Comparison of ENCODE assay signal across 28 cellular contexts in the genomic region with DNA sequence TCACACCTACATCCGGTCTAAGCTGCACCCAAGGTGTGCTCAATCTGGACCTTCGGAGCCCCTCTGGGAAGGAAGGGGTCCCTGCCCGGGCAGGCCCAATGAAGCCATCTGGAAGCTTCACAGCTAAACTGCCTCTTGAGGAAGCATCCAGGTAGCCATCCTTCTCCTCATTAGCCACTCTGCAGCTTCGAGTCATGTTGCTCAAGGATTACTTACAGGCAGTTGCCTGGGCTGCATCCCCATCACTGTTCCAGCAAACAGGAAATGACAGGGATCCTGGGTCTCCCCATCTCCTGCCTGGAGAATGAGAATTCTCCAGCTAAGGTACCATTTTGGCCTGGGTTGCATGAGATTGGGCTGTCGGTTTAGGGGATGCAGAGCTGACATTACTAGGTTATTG.
"Had no signal": no experiment of that assay in that cellular context is flagged by ENCODE, and none has a peak within 500 bp of the region (broad histone marks: within the 10 kb centered on the region; RNA-seq: fewer than 3 reads in every experiment).

No MANE protein-coding gene starts in this region.

- H3K9me3 Mint-ChIP-seq: activated naive CD4-positive, alpha-beta T cell treated with anti-CD3 and anti-CD28 coated beads, Interleukin-2, amount 50 U/mL, for 72 hours; activated naive CD8-positive, alpha-beta T cell treated with anti-CD3 and anti-CD28 coated beads, Interleukin-2, amount 50 U/mL, for 24 hours; activated T-cell treated with anti-CD3 and anti-CD28 coated beads, Interleukin-2, amount 50 U/mL, for 4 hours; activated T-helper 2 cell treated with anti-CD3 and anti-CD28 coated beads, Interferon-gamma antibody, Interleukin-2, Interleukin-4, amounts not matched to agents 10 μg/mL and 5 μg/mL and 100 μg/mL, durations not matched to agents 14 hours and 24 hours and 36 hours; WTC11 had no signal

- H3K36me3 ChIP-seq: ascending aorta had no signal

- H3K27me3 ChIP-seq: ascending aorta, body of pancreas had no signal

- ATAC-seq: activated CD8-positive, alpha-beta memory T cell treated with anti-CD3 and anti-CD28 coated beads, Interleukin-2, amount 10 ng/mL, durations not matched to agents 7 days and 5 days; activated CD8-positive, alpha-beta T cell treated with anti-CD3 and anti-CD28 coated beads, Interleukin-2, amount 10 ng/mL, durations not matched to agents 7 days and 5 days; activated naive CD4-positive, alpha-beta T cell treated with anti-CD3 and anti-CD28 coated beads, Interleukin-2, amount 50 U/mL, for 72 hours; activated naive CD8-positive, alpha-beta T cell treated with anti-CD3 and anti-CD28 coated beads, Interleukin-2, amount 50 U/mL, for 24 hours; activated T-cell treated with anti-CD3 and anti-CD28 coated beads, Interleukin-2, amount 50 U/mL, for 4 hours; body of pancreas; T-helper 17 cell; WTC11 had no signal

- H3K4me1 Mint-ChIP-seq: activated CD8-positive, alpha-beta memory T cell treated with anti-CD3 and anti-CD28 coated beads, Interleukin-2, amount 10 ng/mL, durations not matched to agents 7 days and 5 days; activated naive CD8-positive, alpha-beta T cell treated with anti-CD3 and anti-CD28 coated beads, Interleukin-2, amount 50 U/mL, for 24 hours; T-helper 17 cell had no signal

- H3K36me3 Mint-ChIP-seq: activated CD8-positive, alpha-beta memory T cell treated with anti-CD3 and anti-CD28 coated beads, Interleukin-2, amount 10 ng/mL, durations not matched to agents 7 days and 5 days; activated naive CD4-positive, alpha-beta T cell treated with anti-CD3 and anti-CD28 coated beads, Interleukin-2, amount 50 U/mL, for 72 hours; WTC11 had no signal

- DNase-seq: activated CD4-positive, alpha-beta T cell treated with anti-CD3 and anti-CD28 coated beads for 48 hours; activated CD4-positive, alpha-beta T cell treated with anti-CD3 and anti-CD28 coated beads, Interleukin-2, amount 50 U/mL, for 4 hours; activated CD4-positive, CD25-positive, alpha-beta regulatory T cell treated with anti-CD3 and anti-CD28 coated beads, Interleukin-2, amount 50 U/mL, for 72 hours; activated CD8-positive, alpha-beta memory T cell treated with anti-CD3 and anti-CD28 coated beads, Interleukin-2, amount 10 ng/mL, durations not matched to agents 7 days and 5 days; activated CD8-positive, alpha-beta T cell treated with anti-CD3 and anti-CD28 coated beads, Interleukin-2, amount 10 ng/mL, durations not matched to agents 7 days and 5 days; activated naive CD4-positive, alpha-beta T cell treated with Interleukin-2 at 50 U/mL for 16 hours; activated naive CD8-positive, alpha-beta T cell treated with anti-CD3 and anti-CD28 coated beads, Interleukin-2, amount 50 U/mL, for 24 hours; activated T-cell treated with anti-CD3 and anti-CD28 coated beads, Interleukin-2, amount 50 U/mL, for 4 hours; amniotic stem cell; body of pancreas; IMR-90; Kasumi-1; KBM-7; NCI-H1105 treated with DMSO at 0.1 percent for 48 hours; NCI-H1436 treated with DMSO at 0.1 percent for 48 hours; NCI-H187; NCI-H2081; NCI-H2171 treated with DMSO at 0.1 percent for 48 hours; NCI-H226; NCI-H526 treated with DMSO at 0.1 percent for 48 hours; NCI-H82; SIG-M5; T-helper 17 cell; T-helper 9 cell had no signal

- H3K9me3 ChIP-seq: ascending aorta, body of pancreas had no signal

- H3K27ac ChIP-seq: ascending aorta, body of pancreas had no signal

- H3K4me3 Mint-ChIP-seq: activated CD8-positive, alpha-beta memory T cell treated with anti-CD3 and anti-CD28 coated beads, Interleukin-2, amount 10 ng/mL, durations not matched to agents 7 days and 5 days; activated CD8-positive, alpha-beta T cell treated with anti-CD3 and anti-CD28 coated beads, Interleukin-2, amount 10 ng/mL, durations not matched to agents 7 days and 5 days; activated naive CD8-positive, alpha-beta T cell treated with anti-CD3 and anti-CD28 coated beads, Interleukin-2, amount 50 U/mL, for 24 hours; activated T-cell treated with anti-CD3 and anti-CD28 coated beads, Interleukin-2, amount 50 U/mL, for 4 hours; T-helper 17 cell; WTC11 had no signal

- H3K4me1 ChIP-seq: ascending aorta, body of pancreas had no signal

- H3K4me3 ChIP-seq: ascending aorta, body of pancreas had no signal

- H3K27ac Mint-ChIP-seq: activated CD8-positive, alpha-beta memory T cell treated with anti-CD3 and anti-CD28 coated beads, Interleukin-2, amount 10 ng/mL, durations not matched to agents 7 days and 5 days; activated CD8-positive, alpha-beta T cell treated with anti-CD3 and anti-CD28 coated beads, Interleukin-2, amount 10 ng/mL, durations not matched to agents 7 days and 5 days; activated naive CD4-positive, alpha-beta T cell treated with anti-CD3 and anti-CD28 coated beads, Interleukin-2, amount 50 U/mL, for 72 hours; activated naive CD8-positive, alpha-beta T cell treated with anti-CD3 and anti-CD28 coated beads, Interleukin-2, amount 50 U/mL, for 24 hours; activated T-helper 2 cell treated with anti-CD3 and anti-CD28 coated beads, Interferon-gamma antibody, Interleukin-2, Interleukin-4, amounts not matched to agents 10 μg/mL and 5 μg/mL and 100 μg/mL, durations not matched to agents 14 hours and 24 hours and 36 hours; WTC11 had no signal
